1 cellular context compared by ENCODE assay signal in the genomic region with DNA sequence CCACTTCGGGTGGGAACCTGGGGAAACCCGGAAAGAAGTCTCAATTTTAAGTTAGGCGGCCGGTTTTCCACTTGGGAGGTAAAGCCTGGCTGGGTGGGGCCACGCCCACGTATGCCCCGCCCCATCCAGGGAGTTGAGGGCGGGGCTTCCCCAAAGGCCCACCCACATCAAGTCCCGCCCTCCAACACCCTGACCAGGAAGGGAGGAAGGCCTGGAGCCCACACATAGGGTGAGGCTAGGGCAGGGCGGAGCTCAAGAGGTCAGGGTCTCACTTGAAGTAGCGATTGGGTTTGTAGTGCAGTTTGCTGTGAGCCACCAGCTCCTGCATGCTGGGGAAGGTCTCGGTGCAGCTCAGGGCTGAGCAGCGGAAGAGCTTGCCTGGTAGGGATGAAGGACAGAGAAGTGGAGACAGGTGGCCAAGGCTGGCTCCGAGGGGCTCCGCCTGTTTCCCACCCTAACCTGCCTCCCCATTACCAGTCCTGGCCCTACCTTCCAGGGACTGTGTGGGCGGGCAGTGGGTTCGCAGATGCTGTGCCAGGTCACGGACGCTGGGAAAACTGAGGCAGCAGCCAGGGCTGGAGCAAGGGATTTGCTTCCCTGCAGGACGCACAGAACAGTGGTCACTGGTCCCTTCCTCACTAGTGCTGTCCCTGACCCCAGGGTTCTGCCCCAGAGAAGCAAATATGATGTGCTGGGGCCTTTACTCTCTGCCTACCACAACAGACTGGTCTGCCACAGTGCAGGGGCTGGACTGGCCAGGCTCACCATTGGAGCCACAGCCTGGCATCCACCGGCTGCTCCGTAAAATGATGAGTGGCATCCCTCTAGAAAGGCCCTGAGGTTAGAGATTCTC.
TF ChIP-seq lines count a peak whose summit lies in the region.

No MANE protein-coding gene starts in this region.

TF ChIP-seq in HEK293, 187 proteins besides CTCF, POLR2A, EP300 and RAD21 (continued from another document):
- TF ChIP-seq, protein P1, sequence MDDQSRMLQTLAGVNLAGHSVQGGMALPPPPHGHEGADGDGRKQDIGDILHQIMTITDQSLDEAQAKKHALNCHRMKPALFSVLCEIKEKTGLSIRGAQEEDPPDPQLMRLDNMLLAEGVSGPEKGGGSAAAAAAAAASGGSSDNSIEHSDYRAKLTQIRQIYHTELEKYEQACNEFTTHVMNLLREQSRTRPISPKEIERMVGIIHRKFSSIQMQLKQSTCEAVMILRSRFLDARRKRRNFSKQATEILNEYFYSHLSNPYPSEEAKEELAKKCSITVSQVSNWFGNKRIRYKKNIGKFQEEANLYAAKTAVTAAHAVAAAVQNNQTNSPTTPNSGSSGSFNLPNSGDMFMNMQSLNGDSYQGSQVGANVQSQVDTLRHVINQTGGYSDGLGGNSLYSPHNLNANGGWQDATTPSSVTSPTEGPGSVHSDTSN (CRISPR knock-in tag; IDR thresholded peaks at IDR 0.05), result no peak
- no peak; the same call in 1 of the 2 replicates for TF ChIP-seq ZFHX2 (tag by site-specific recombination; conservative IDR thresholded peaks at IDR 0.05)
- TF ChIP-seq GLIS1 (tag by site-specific recombination; IDR thresholded peaks at IDR 0.05), result peak; percentile 42; the same call in 1 of the 2 replicates
- TF ChIP-seq, protein P2, sequence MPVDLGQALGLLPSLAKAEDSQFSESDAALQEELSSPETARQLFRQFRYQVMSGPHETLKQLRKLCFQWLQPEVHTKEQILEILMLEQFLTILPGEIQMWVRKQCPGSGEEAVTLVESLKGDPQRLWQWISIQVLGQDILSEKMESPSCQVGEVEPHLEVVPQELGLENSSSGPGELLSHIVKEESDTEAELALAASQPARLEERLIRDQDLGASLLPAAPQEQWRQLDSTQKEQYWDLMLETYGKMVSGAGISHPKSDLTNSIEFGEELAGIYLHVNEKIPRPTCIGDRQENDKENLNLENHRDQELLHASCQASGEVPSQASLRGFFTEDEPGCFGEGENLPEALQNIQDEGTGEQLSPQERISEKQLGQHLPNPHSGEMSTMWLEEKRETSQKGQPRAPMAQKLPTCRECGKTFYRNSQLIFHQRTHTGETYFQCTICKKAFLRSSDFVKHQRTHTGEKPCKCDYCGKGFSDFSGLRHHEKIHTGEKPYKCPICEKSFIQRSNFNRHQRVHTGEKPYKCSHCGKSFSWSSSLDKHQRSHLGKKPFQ (tag by site-specific recombination; IDR thresholded peaks at IDR 0.05), result no peak
- TF ChIP-seq, protein P3, sequence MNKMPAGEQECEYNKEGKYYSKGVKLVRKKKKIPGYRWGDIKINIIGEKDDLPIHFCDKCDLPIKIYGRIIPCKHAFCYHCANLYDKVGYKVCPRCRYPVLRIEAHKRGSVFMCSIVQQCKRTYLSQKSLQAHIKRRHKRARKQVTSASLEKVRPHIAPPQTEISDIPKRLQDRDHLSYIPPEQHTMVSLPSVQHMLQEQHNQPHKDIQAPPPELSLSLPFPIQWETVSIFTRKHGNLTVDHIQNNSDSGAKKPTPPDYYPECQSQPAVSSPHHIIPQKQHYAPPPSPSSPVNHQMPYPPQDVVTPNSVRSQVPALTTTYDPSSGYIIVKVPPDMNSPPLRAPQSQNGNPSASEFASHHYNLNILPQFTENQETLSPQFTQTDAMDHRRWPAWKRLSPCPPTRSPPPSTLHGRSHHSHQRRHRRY (tag by site-specific recombination; IDR thresholded peaks at IDR 0.05), result no peak
- no peak for TF ChIP-seq ZNF629 (tag by site-specific recombination; IDR thresholded peaks at IDR 0.05)
- TF ChIP-seq KLF9 (tag by site-specific recombination; IDR thresholded peaks at IDR 0.05; ENCODE audit: low read depth), result peak; percentile 88
- TF ChIP-seq SCRT2 (tag by site-specific recombination; IDR thresholded peaks at IDR 0.05), result no peak
- no peak; the same call in 1 of the 2 replicates for TF ChIP-seq KLF10 (tag by site-specific recombination; IDR thresholded peaks at IDR 0.05)
- TF ChIP-seq ZBTB21 (tag by site-specific recombination; IDR thresholded peaks at IDR 0.05), result no peak
- no peak for TF ChIP-seq ZBTB17 (tag by site-specific recombination; IDR thresholded peaks at IDR 0.05)
- peak; percentile 53; the same call in 1 of the 2 replicates for TF ChIP-seq KLF8 (tag by site-specific recombination; IDR thresholded peaks at IDR 0.05)
- no peak for TF ChIP-seq HOXC10 (CRISPR knock-in tag; IDR thresholded peaks at IDR 0.05)
- peak; percentile 90 for TF ChIP-seq SP2 (tag by site-specific recombination; IDR thresholded peaks at IDR 0.05)
- TF ChIP-seq ZNF660 (tag by site-specific recombination; IDR thresholded peaks at IDR 0.05), result no peak
- TF ChIP-seq, protein P4, sequence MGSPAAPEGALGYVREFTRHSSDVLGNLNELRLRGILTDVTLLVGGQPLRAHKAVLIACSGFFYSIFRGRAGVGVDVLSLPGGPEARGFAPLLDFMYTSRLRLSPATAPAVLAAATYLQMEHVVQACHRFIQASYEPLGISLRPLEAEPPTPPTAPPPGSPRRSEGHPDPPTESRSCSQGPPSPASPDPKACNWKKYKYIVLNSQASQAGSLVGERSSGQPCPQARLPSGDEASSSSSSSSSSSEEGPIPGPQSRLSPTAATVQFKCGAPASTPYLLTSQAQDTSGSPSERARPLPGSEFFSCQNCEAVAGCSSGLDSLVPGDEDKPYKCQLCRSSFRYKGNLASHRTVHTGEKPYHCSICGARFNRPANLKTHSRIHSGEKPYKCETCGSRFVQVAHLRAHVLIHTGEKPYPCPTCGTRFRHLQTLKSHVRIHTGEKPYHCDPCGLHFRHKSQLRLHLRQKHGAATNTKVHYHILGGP (tag by site-specific recombination; IDR thresholded peaks at IDR 0.05), result no peak
- TF ChIP-seq ZBTB20 (tag by site-specific recombination; IDR thresholded peaks at IDR 0.05), result no peak
- TF ChIP-seq ZNF626 (tag by site-specific recombination; IDR thresholded peaks at IDR 0.05), result no peak
- no peak for TF ChIP-seq OSR2 (tag by site-specific recombination; IDR thresholded peaks at IDR 0.05)
- TF ChIP-seq ZNF184 (tag by site-specific recombination; IDR thresholded peaks at IDR 0.05), result no peak
